Comparison of ENCODE assay signal across 28 cellular contexts in genomic region chr18:42477261-42477660, GRCh38.
"Had no signal": no experiment of that assay in that cellular context is flagged by ENCODE, and none has a peak within 500 bp of the region (broad histone marks: within the 10 kb centered on the region; RNA-seq: fewer than 3 reads in every experiment).

No MANE protein-coding gene starts in this region.

- H3K4me3 Mint-ChIP-seq: activated CD4-positive, alpha-beta memory T cell treated with anti-CD3 and anti-CD28 coated beads for 36 hours; activated CD4-positive, alpha-beta T cell treated with anti-CD3 and anti-CD28 coated beads, Interleukin-2, amount 10 ng/mL, durations not matched to agents 24 days and 14 days; activated naive CD4-positive, alpha-beta T cell treated with anti-CD3 and anti-CD28 coated beads, Interleukin-2, amount 10 ng/mL, durations not matched to agents 7 days and 5 days; activated naive CD8-positive, alpha-beta T cell treated with anti-CD3 and anti-CD28 coated beads, Interleukin-2, amount 10 ng/mL, durations not matched to agents 7 days and 5 days; central memory CD8-positive, alpha-beta T cell; immature natural killer cell; mesothelial cell of epicardium; naive B cell; stimulated activated naive B cell treated with anti-CD40 and anti-IgM and Interleukin-4, amounts not matched to agents 10 μg/mL and 1 μg/mL and 100 μg/mL, for 72 hours had no signal

- H3K9me3 ChIP-seq: heart left ventricle, stomach, tibial nerve had no signal

- H3K27me3 Mint-ChIP-seq: activated CD4-positive, alpha-beta memory T cell treated with anti-CD3 and anti-CD28 coated beads for 36 hours; activated CD4-positive, alpha-beta T cell treated with anti-CD3 and anti-CD28 coated beads, Interleukin-2, amount 10 ng/mL, durations not matched to agents 24 days and 14 days; activated naive CD4-positive, alpha-beta T cell treated with anti-CD3 and anti-CD28 coated beads, Interleukin-2, amount 10 ng/mL, durations not matched to agents 7 days and 5 days; activated naive CD8-positive, alpha-beta T cell treated with anti-CD3 and anti-CD28 coated beads, Interleukin-2, amount 10 ng/mL, durations not matched to agents 7 days and 5 days; central memory CD8-positive, alpha-beta T cell; naive B cell; stimulated activated naive B cell treated with anti-CD40 and anti-IgM and Interleukin-4, amounts not matched to agents 10 μg/mL and 1 μg/mL and 100 μg/mL, for 72 hours had no signal

- H3K27ac ChIP-seq: heart left ventricle, stomach, tibial nerve had no signal

- H3K4me3 ChIP-seq: heart left ventricle, stomach, tibial nerve had no signal

- H3K27ac Mint-ChIP-seq: activated CD4-positive, alpha-beta memory T cell treated with anti-CD3 and anti-CD28 coated beads for 36 hours; activated CD4-positive, alpha-beta T cell treated with anti-CD3 and anti-CD28 coated beads, Interleukin-2, amount 10 ng/mL, durations not matched to agents 24 days and 14 days; activated naive CD4-positive, alpha-beta T cell treated with anti-CD3 and anti-CD28 coated beads, Interleukin-2, amount 10 ng/mL, durations not matched to agents 7 days and 5 days; activated naive CD8-positive, alpha-beta T cell treated with anti-CD3 and anti-CD28 coated beads, Interleukin-2, amount 10 ng/mL, durations not matched to agents 7 days and 5 days; immature natural killer cell; mesothelial cell of epicardium; naive B cell; stimulated activated naive B cell treated with anti-CD40 and anti-IgM and Interleukin-4, amounts not matched to agents 10 μg/mL and 1 μg/mL and 100 μg/mL, for 72 hours had no signal

- H3K36me3 Mint-ChIP-seq: activated CD4-positive, alpha-beta memory T cell treated with anti-CD3 and anti-CD28 coated beads for 36 hours; activated naive CD4-positive, alpha-beta T cell treated with anti-CD3 and anti-CD28 coated beads, Interleukin-2, amount 10 ng/mL, durations not matched to agents 7 days and 5 days; activated naive CD8-positive, alpha-beta T cell treated with anti-CD3 and anti-CD28 coated beads, Interleukin-2, amount 10 ng/mL, durations not matched to agents 7 days and 5 days; immature natural killer cell; mesothelial cell of epicardium; naive B cell; stimulated activated naive B cell treated with anti-CD40 and anti-IgM and Interleukin-4, amounts not matched to agents 10 μg/mL and 1 μg/mL and 100 μg/mL, for 72 hours had no signal

- H3K9me3 Mint-ChIP-seq: activated CD4-positive, alpha-beta memory T cell treated with anti-CD3 and anti-CD28 coated beads for 36 hours; activated CD4-positive, alpha-beta T cell treated with anti-CD3 and anti-CD28 coated beads, Interleukin-2, amount 10 ng/mL, durations not matched to agents 24 days and 14 days; activated naive CD4-positive, alpha-beta T cell treated with anti-CD3 and anti-CD28 coated beads, Interleukin-2, amount 10 ng/mL, durations not matched to agents 7 days and 5 days; central memory CD8-positive, alpha-beta T cell; mesothelial cell of epicardium; naive B cell; stimulated activated naive B cell treated with anti-CD40 and anti-IgM and Interleukin-4, amounts not matched to agents 10 μg/mL and 1 μg/mL and 100 μg/mL, for 72 hours had no signal

- H3K36me3 ChIP-seq: heart left ventricle, stomach, tibial nerve had no signal

- DNase-seq: activated CD4-positive, alpha-beta memory T cell treated with anti-CD3 and anti-CD28 coated beads for 36 hours; activated CD4-positive, alpha-beta T cell treated with anti-CD3 and anti-CD28 coated beads, Interleukin-2, amount 10 ng/mL, durations not matched to agents 24 days and 14 days; activated CD4-positive, CD25-positive, alpha-beta regulatory T cell treated with anti-CD3 and anti-CD28 coated beads, Interleukin-2, amount 50 U/mL, for 72 hours; activated CD8-positive, alpha-beta memory T cell treated with anti-CD3 and anti-CD28 coated beads, Interleukin-2, amount 50 U/mL, for 4 hours; activated gamma-delta T cell; activated naive CD4-positive, alpha-beta T cell treated with anti-CD3 and anti-CD28 coated beads, Interleukin-2, amount 10 ng/mL, durations not matched to agents 7 days and 5 days; activated naive CD8-positive, alpha-beta T cell treated with anti-CD3 and anti-CD28 coated beads, Interleukin-2, amount 10 ng/mL, durations not matched to agents 7 days and 5 days; activated T-cell treated with anti-CD3 and anti-CD28 coated beads, Interleukin-2, amount 50 U/mL, for 1 hour; effector CD8-positive, alpha-beta T cell; foreskin fibroblast; heart left ventricle; hypothalamus; immature natural killer cell; left ventricle myocardium superior; mammary epithelial cell; naive B cell; right cardiac atrium; stimulated activated CD4-positive, alpha-beta T cell treated with anti-CD3 and anti-CD28 coated beads, Interleukin-15, amount 100 ng/mL, for 24 hours; stimulated activated CD4-positive, alpha-beta T cell treated with anti-CD3 and anti-CD28 coated beads, Interleukin-2, amount 100 ng/mL, for 24 hours; stimulated activated naive B cell treated with anti-CD40 and anti-IgM and Interleukin-4, amounts not matched to agents 10 μg/mL and 1 μg/mL and 100 μg/mL, for 72 hours; stomach; T-helper 2 cell had no signal

- ATAC-seq: esophagus mucosa; heart left ventricle; left ventricle myocardium superior; right cardiac atrium; stimulated activated naive B cell treated with anti-CD40 and anti-IgM and Interleukin-4, amounts not matched to agents 10 μg/mL and 1 μg/mL and 100 μg/mL, for 72 hours had no signal

- H3K4me1 ChIP-seq: stomach, tibial nerve had no signal

- H3K27me3 ChIP-seq: heart left ventricle, stomach, tibial nerve had no signal

- H3K4me1 Mint-ChIP-seq: activated CD4-positive, alpha-beta T cell treated with anti-CD3 and anti-CD28 coated beads, Interleukin-2, amount 10 ng/mL, durations not matched to agents 24 days and 14 days; activated naive CD4-positive, alpha-beta T cell treated with anti-CD3 and anti-CD28 coated beads, Interleukin-2, amount 10 ng/mL, durations not matched to agents 7 days and 5 days; activated naive CD8-positive, alpha-beta T cell treated with anti-CD3 and anti-CD28 coated beads, Interleukin-2, amount 10 ng/mL, durations not matched to agents 7 days and 5 days; central memory CD8-positive, alpha-beta T cell; immature natural killer cell; naive B cell; stimulated activated naive B cell treated with anti-CD40 and anti-IgM and Interleukin-4, amounts not matched to agents 10 μg/mL and 1 μg/mL and 100 μg/mL, for 72 hours had no signal

- FAIRE-seq: bronchial epithelial cell, endothelial cell of umbilical vein had no signal
